1 cellular context compared by ENCODE assay signal in genomic region chr14:51865953-51866747, GRCh38.
TF ChIP-seq lines count a peak whose summit lies in the region.

No MANE protein-coding gene starts in this region.

TF ChIP-seq in GM23338, 12 proteins besides CTCF, POLR2A, EP300 and RAD21 (continued from another document):
- no peak for TF ChIP-seq ZNF462 (CRISPR knock-in tag; IDR thresholded peaks at IDR 0.05)
